8 cellular contexts compared by ENCODE assay signal in genomic region chr5:72847439-72847838, GRCh38. TPM values are rescaled to one million over a fixed set of nuclear protein-coding genes. Genes with fewer than 3 reads are reported as not detected.
DNase-seq lines count a peak whose midpoint lies in the region; ATAC-seq and TF ChIP-seq lines count a peak whose summit lies in the region.

No MANE protein-coding gene starts in this region.

- no peaks in the 10 kb centered on the region for H3K27me3 ChIP-seq in BJ (ENCODE audit: control insufficient read depth, insufficient read depth, low read length)
- H3K27me3 ChIP-seq in KMS-11 (ENCODE audit: insufficient read depth, low read depth) = no peaks in the 10 kb centered on the region

- H3K4me1 ChIP-seq in KMS-11 (ENCODE audit: low read depth, poor library complexity, severe bottlenecking) = peaks cover 46% of the 10 kb centered on the region

- H4K20me1 ChIP-seq in KMS-11 (ENCODE audit: insufficient read depth) = peaks cover 33% of the 10 kb centered on the region

- peak overlapping the region; percentile 94; the same call in 1 of the 2 replicates for H3K9ac ChIP-seq in KMS-11

- no peak overlapping the region for H3K27ac Mint-ChIP-seq in central memory CD8-positive, alpha-beta T cell (ENCODE audit: low read depth)
- H3K27ac Mint-ChIP-seq in naive thymus-derived CD8-positive, alpha-beta T cell = peak overlapping the region; percentile 95 to 98 (median 96)

- H3K4me3 Mint-ChIP-seq in central memory CD8-positive, alpha-beta T cell = peak overlapping the region; percentile 99
- H3K4me3 Mint-ChIP-seq in naive thymus-derived CD8-positive, alpha-beta T cell = peak overlapping the region; percentile 93 to 99 (median 97)

- H3K4me1 Mint-ChIP-seq in central memory CD8-positive, alpha-beta T cell = peaks cover 33% of the 10 kb centered on the region
- H3K4me1 Mint-ChIP-seq in naive thymus-derived CD8-positive, alpha-beta T cell = peaks cover 20 to 65% (median 47%) of the 10 kb centered on the region in 4 donors

- peak overlapping the region; percentile 93 for H3K4me3 ChIP-seq in BJ (ENCODE audit: low read depth, low read length)
- H3K4me3 ChIP-seq in KMS-11 (IDR thresholded peaks at IDR 0.05; ENCODE audit: insufficient read depth, low read depth, low read length) = no peak overlapping the region

- H2AFZ ChIP-seq in KMS-11 (ENCODE audit: low read depth) = no peak overlapping the region

- no peaks in the 10 kb centered on the region for H3K27me3 Mint-ChIP-seq in central memory CD8-positive, alpha-beta T cell
- no peaks in the 10 kb centered on the region for H3K27me3 Mint-ChIP-seq in naive thymus-derived CD8-positive, alpha-beta T cell

- H3K4me2 ChIP-seq in KMS-11 = peak overlapping the region; percentile 68

- H3K79me2 ChIP-seq in KMS-11 (ENCODE audit: insufficient read depth, low read depth) = peaks cover 59% of the 10 kb centered on the region

- no peak for ATAC-seq in central memory CD8-positive, alpha-beta T cell (replicated peaks; ENCODE audit: extremely low read depth, poor library complexity, severe bottlenecking)
- no peak for ATAC-seq in naive thymus-derived CD8-positive, alpha-beta T cell
- ATAC-seq in HG03565 (IDR thresholded peaks at IDR 0.05; ENCODE audit: unreplicated experiment) = no peak

- CTCF ChIA-PET in BJ (lab: Yijun Ruan, JAX) = interaction anchor here (1.1 to 1.3 kb wide), 2 partner anchors 30 to 237 kb away, joined by 3 to 5 read pairs; no protein-coding TSS in a partner anchor

- POLR2A ChIA-PET in BJ (lab: Charles Lee) = no interaction called here
- POLR2A ChIA-PET in naive thymus-derived CD8-positive, alpha-beta T cell (lab: Charles Lee) = interaction anchor here (0.9 to 4.1 kb wide), 2 partner anchors 24 to 30 kb away, joined by 3 to 35 read pairs; partner anchors contain the start of gene TNPO1

- TF ChIP-seq CTCF in BJ (IDR thresholded peaks at IDR 0.05; ENCODE audit: insufficient read depth, low read depth, low read length) (no peak), KMS-11 (conservative IDR thresholded peaks at IDR 0.05; ENCODE audit: low read depth, low read length) (no peak)

- no peaks in the 10 kb centered on the region for H3K9me3 Mint-ChIP-seq in central memory CD8-positive, alpha-beta T cell
- H3K9me3 Mint-ChIP-seq in naive thymus-derived CD8-positive, alpha-beta T cell = no peaks in the 10 kb centered on the region

- H3K36me3 Mint-ChIP-seq in central memory CD8-positive, alpha-beta T cell (ENCODE audit: insufficient read depth) = peaks cover 15% of the 10 kb centered on the region
- H3K36me3 Mint-ChIP-seq in naive thymus-derived CD8-positive, alpha-beta T cell = peaks cover 0 to 14% (median 0%) of the 10 kb centered on the region in 3 donors

- H3K36me3 ChIP-seq in BJ (ENCODE audit: control insufficient read depth, insufficient read depth, low read length) (no peaks in the 10 kb centered on the region; the same call in none of the 2 replicates), KMS-11 (ENCODE audit: insufficient read depth) (peaks cover 14% of the 10 kb centered on the region; the same call in 1 of the 2 replicates)

- H3K27ac ChIP-seq in KMS-11 = peak overlapping the region; percentile 95; the same call in 1 of the 2 replicates

- DNase-seq in BJ (ENCODE audit: low read depth) (peak; percentile 57), SK-N-DZ (ENCODE audit: low spot score) (no peak), NCI-H774 (lab: John Stamatoyannopoulos, UW) (no peak), HUDEP-2 (lab: John Stamatoyannopoulos, UW; ENCODE audit: unreplicated experiment in 76 of 76) (no peak)
- no peak for DNase-seq in central memory CD8-positive, alpha-beta T cell (ENCODE audit: low spot score in 2 of 2)
- DNase-seq in naive thymus-derived CD8-positive, alpha-beta T cell = no peak

RNA-seq across cellular contexts. Expression of gene TNPO1, which starts 31.0 kb away (rescaled TPM):
- polyA plus RNA-seq in BJ (2011; rRNA removed) = 49.6 and 106 TPM in 2 replicates
- 247 and 367 TPM in 2 replicates for polyA minus RNA-seq in BJ (2011; rRNA and poly(A)+ RNA removed)
- total RNA-seq in naive thymus-derived CD8-positive, alpha-beta T cell = 10 to 100 TPM; 91.0 to 94.1 TPM
- polyA plus RNA-seq in naive thymus-derived CD8-positive, alpha-beta T cell = 10 to 100 TPM; 47.6 to 63.7 (median 52.8) TPM
- polyA plus RNA-seq in SK-N-DZ (2014; cell fraction: cytosol; rRNA removed) = 112 and 150 TPM in 2 replicates
- polyA plus RNA-seq in SK-N-DZ (2014; cell fraction: nucleus; rRNA removed) = 56.7 and 60.4 TPM in 2 replicates
